ENCODE assay signal across 1 cellular context in genomic region chr19:54574527-54575056, GRCh38.
TF ChIP-seq lines count a peak whose summit lies in the region.

No MANE protein-coding gene starts in this region.

TF ChIP-seq in HCT116, 20 proteins besides CTCF, POLR2A, EP300 and RAD21 (continued from another document):
- TF ChIP-seq REST (IDR thresholded peaks at IDR 0.05; ENCODE audit: low read depth) = no peak
